12 cellular contexts compared by ENCODE assay signal in the genomic region with DNA sequence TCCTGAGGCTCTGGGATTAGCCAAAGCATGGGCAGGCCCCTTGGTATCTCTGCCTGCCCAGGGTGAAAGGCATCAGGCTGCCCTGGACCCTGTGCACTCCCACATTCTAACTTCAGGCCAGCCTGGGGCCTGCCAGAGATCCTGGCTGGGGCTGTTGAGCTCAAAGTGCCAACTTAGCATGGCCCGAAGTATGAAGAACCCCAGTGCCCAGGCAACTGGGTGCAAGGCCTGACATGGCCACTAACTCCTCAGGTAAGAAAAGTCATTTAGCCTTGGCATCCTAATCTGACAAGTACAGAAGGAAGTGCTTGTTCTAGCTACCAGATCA. TPM values are rescaled to one million over a fixed set of nuclear protein-coding genes. Genes with fewer than 3 reads are reported as not detected.
DNase-seq lines count a peak whose midpoint lies in the region; ATAC-seq and TF ChIP-seq lines count a peak whose summit lies in the region.
"Had no signal": no experiment of that assay in that cellular context is flagged by ENCODE, and none has a peak within 500 bp of the region (broad histone marks: within the 10 kb centered on the region; RNA-seq: fewer than 3 reads in every experiment).

No MANE protein-coding gene starts in this region.

- peaks cover 3% of the 10 kb centered on the region for H4K20me1 ChIP-seq in IMR-90 (ENCODE audit: insufficient read depth, low read length)

- no peak overlapping the region for H3K9ac ChIP-seq in IMR-90 (ENCODE audit: low read depth, low read length)

- peaks cover 14% of the 10 kb centered on the region; the same call in 1 of the 2 replicates for H3K9me1 ChIP-seq in IMR-90 (ENCODE audit: insufficient read depth, low read length)

- H3K36me3 ChIP-seq in IMR-90 (ENCODE audit: control insufficient read depth, insufficient read depth, low read length) (peaks cover 5% of the 10 kb centered on the region; the same call in 1 of the 2 replicates), spleen (peaks cover 0 to 63% (median 10%) of the 10 kb centered on the region in 6 donors), mucosa of descending colon (ENCODE audit: low read depth) (no peaks in the 10 kb centered on the region)

- peak overlapping the region; percentile 67 for H2AK9ac ChIP-seq in IMR-90 (replicated peaks; ENCODE audit: low read depth, low read length, poor library complexity)

- H2AFZ ChIP-seq in IMR-90 (replicated peaks; ENCODE audit: low read length, poor library complexity) = peak overlapping the region; percentile 69

- no peaks in the 10 kb centered on the region for H3K27me3 Mint-ChIP-seq in activated naive CD8-positive, alpha-beta T cell treated with anti-CD3 and anti-CD28 coated beads for 36 hours
- peaks cover 8% of the 10 kb centered on the region for H3K27me3 Mint-ChIP-seq in endothelial cell (ENCODE audit: unreplicated experiment)

- H2AK5ac ChIP-seq in IMR-90 (ENCODE audit: low read depth, low read length) = no peak overlapping the region; the same call in 1 of the 2 replicates

- no peak for TF ChIP-seq RAD21 in IMR-90 (IDR thresholded peaks at IDR 0.05; ENCODE audit: low read length)

- H3K4ac ChIP-seq in IMR-90 (ENCODE audit: low read depth, low read length) = peak overlapping the region; percentile 41

- no peak overlapping the region for H2BK15ac ChIP-seq in IMR-90 (ENCODE audit: low read depth, low read length)

- H3K27me3 ChIP-seq in IMR-90 (ENCODE audit: control insufficient read depth, insufficient read depth, low read length) = no peaks in the 10 kb centered on the region
- no peaks in the 10 kb centered on the region for H3K27me3 ChIP-seq in layer of hippocampus (ENCODE audit: control insufficient read depth, insufficient read depth, low read length)
- no peaks in the 10 kb centered on the region for H3K27me3 ChIP-seq in spleen (replicated peaks in 1 of 7)

- no peak for ATAC-seq in IMR-90 (ENCODE audit: low read depth)
- ATAC-seq in mucosa of descending colon = no peak

- H4K91ac ChIP-seq in IMR-90 (ENCODE audit: insufficient read depth, low read depth, low read length) = 0 out of 2 replicates have a peak overlapping the region, but pooled peaks have one; percentile 16

- 0 out of 2 replicates have a peak overlapping the region, but pooled peaks have one; percentile 14 for H3K14ac ChIP-seq in IMR-90 (replicated peaks; ENCODE audit: low read depth, low read length)

- H3K4me1 Mint-ChIP-seq in activated naive CD8-positive, alpha-beta T cell treated with anti-CD3 and anti-CD28 coated beads for 36 hours = peaks cover 76% of the 10 kb centered on the region
- H3K4me1 Mint-ChIP-seq in endothelial cell (ENCODE audit: unreplicated experiment) = peaks cover 20% of the 10 kb centered on the region

- DNase-seq in IMR-90 = no peak
- DNase-seq in activated naive CD8-positive, alpha-beta T cell treated with anti-CD3 and anti-CD28 coated beads for 36 hours = no peak
- DNase-seq in spleen = peak; percentile 64
- no peak for DNase-seq in endothelial cell (ENCODE audit: low spot score)
- DNase-seq in NCI-H1092 treated with DMSO at 0.1 percent for 48 hours (lab: John Stamatoyannopoulos, UW) = no peak
- no peak for DNase-seq in mucosa of descending colon
- no peak for DNase-seq in stimulated activated CD4-positive, alpha-beta T cell treated with anti-CD3 and anti-CD28 coated beads, Interleukin-15, amount 100 ng/mL, for 24 hours
- DNase-seq: DMS79; GOT3; mesendoderm; stimulated activated CD4-positive, alpha-beta T cell treated with anti-CD3 and anti-CD28 coated beads, Interleukin-4, amount 100 ng/mL, for 4 hours had no signal

- peaks cover 23% of the 10 kb centered on the region for H3K36me3 Mint-ChIP-seq in activated naive CD8-positive, alpha-beta T cell treated with anti-CD3 and anti-CD28 coated beads for 36 hours
- H3K36me3 Mint-ChIP-seq in endothelial cell (ENCODE audit: low read depth, unreplicated experiment) = peaks cover 29% of the 10 kb centered on the region

- no peak overlapping the region; the same call in 1 of the 2 replicates for H4K5ac ChIP-seq in IMR-90 (ENCODE audit: low read depth, low read length)

- no TSS peak for BruUV-seq in IMR-90 (replicated peaks; lab: Mats Ljungman, UMichigan)

- no peaks in the 10 kb centered on the region for H3K9me3 ChIP-seq in IMR-90 (ENCODE audit: control insufficient read depth, insufficient read depth, low read length)
- no peaks in the 10 kb centered on the region for H3K9me3 ChIP-seq in spleen
- H3K9me3 ChIP-seq in mucosa of descending colon = no peaks in the 10 kb centered on the region

- 100% methylated on average over 1 of the region's 1 CpG; no CpG with 5 or more reads in 1 of the 2 experiments for WGBS in IMR-90 (ENCODE audit: extremely low coverage in 2 of 2, insufficient read length in 1 of 2), 2 experiments
- WGBS in spleen, 5 donors = 67 to 83% (median 80%) methylated on average over 1 of the region's 1 CpG

- no peak overlapping the region for H3K4me3 Mint-ChIP-seq in activated naive CD8-positive, alpha-beta T cell treated with anti-CD3 and anti-CD28 coated beads for 36 hours
- H3K4me3 Mint-ChIP-seq in endothelial cell (ENCODE audit: unreplicated experiment) = no peak overlapping the region

- H2BK120ac ChIP-seq in IMR-90 (ENCODE audit: low read depth, low read length) = no peak overlapping the region

- in situ Hi-C loops in IMR-90 (cut with MboI; ENCODE audit: low sequenced_read_pairs) = no loop called here

- no peak overlapping the region for H3K23ac ChIP-seq in IMR-90 (ENCODE audit: low read depth, low read length)

- POLR2A ChIA-PET in IMR-90 (lab: Charles Lee; ENCODE audit: unreplicated experiment) = no interaction called here

- H3K27ac Mint-ChIP-seq in activated naive CD8-positive, alpha-beta T cell treated with anti-CD3 and anti-CD28 coated beads for 36 hours = peak overlapping the region; percentile 74
- no peak overlapping the region for H3K27ac Mint-ChIP-seq in endothelial cell (ENCODE audit: unreplicated experiment)

- H3K27ac ChIP-seq in IMR-90 (ENCODE audit: insufficient read depth, low read length) (no peak overlapping the region), layer of hippocampus (ENCODE audit: low read depth, low read length) (peak overlapping the region; percentile 95), spleen (peak overlapping the region; percentile 74 to 95 (median 88))

- no peaks in the 10 kb centered on the region for H3K9me3 Mint-ChIP-seq in activated naive CD8-positive, alpha-beta T cell treated with anti-CD3 and anti-CD28 coated beads for 36 hours
- H3K9me3 Mint-ChIP-seq in endothelial cell (ENCODE audit: unreplicated experiment) = no peaks in the 10 kb centered on the region

- no peak overlapping the region for H2BK5ac ChIP-seq in IMR-90 (ENCODE audit: low read depth, low read length, poor library complexity, severe bottlenecking)

- peak overlapping the region in 1 of 2 experiments; percentile 27; a peak in 1 of 4 replicates for H4K8ac ChIP-seq in IMR-90 (ENCODE audit: low read depth in 2 of 2, low read length in 2 of 2)

- no peak overlapping the region for H2BK20ac ChIP-seq in IMR-90 (ENCODE audit: low read depth, low read length)

- dilution Hi-C loops in IMR-90 (cut with HindIII; ENCODE audit: low sequenced_read_pairs, unreplicated experiment) = no loop called here

- H3K4me1 ChIP-seq in IMR-90 (ENCODE audit: control insufficient read depth, insufficient read depth, low read length) = peaks cover 17% of the 10 kb centered on the region
- H3K4me1 ChIP-seq in spleen = peaks cover 89 to 100% (median 100%) of the 10 kb centered on the region in 6 donors
- peaks cover 30% of the 10 kb centered on the region for H3K4me1 ChIP-seq in mucosa of descending colon (ENCODE audit: low read depth)

- 0 out of 4 replicates have a peak, but pooled peaks cover 0 to 6% of the 10 kb centered on the region in 2 experiments for H3K79me1 ChIP-seq in IMR-90 (ENCODE audit: low read depth in 1 of 2, low read length in 2 of 2)

- no peak for TF ChIP-seq CTCF in IMR-90 (conservative IDR thresholded peaks at IDR 0.05; ENCODE audit: low read depth, low read length)
- no peak for TF ChIP-seq CTCF in spleen (IDR thresholded peaks at IDR 0.05 in 8 of 11, conservative IDR thresholded peaks at IDR 0.05 in 3 of 11)
- TF ChIP-seq CTCF in endothelial cell (IDR thresholded peaks at IDR 0.05; ENCODE audit: unreplicated experiment) = no peak
- no peak for TF ChIP-seq CTCF in mucosa of descending colon (IDR thresholded peaks at IDR 0.05)

- no peak overlapping the region for H3K4me3 ChIP-seq in IMR-90 (ENCODE audit: insufficient read depth, low read depth, low read length)
- H3K4me3 ChIP-seq in spleen = peak overlapping the region in 1 of 8 donors; percentile 16
- H3K4me3 ChIP-seq in mucosa of descending colon = no peak overlapping the region

- H3K4me2 ChIP-seq in IMR-90 (ENCODE audit: low read depth, low read length) = no peak overlapping the region

- intact Hi-C loops in IMR-90 (cut with micrococcal nuclease) = loop anchor here (5.0 kb wide), 1 partner anchor 41 kb away; a partner anchor contains a TSS
- intact Hi-C loops in spleen (cut with DNase I; ENCODE audit: low total_unique reads) = no loop called here
- intact Hi-C loops in mucosa of descending colon (cut with DNase I, micrococcal nuclease) = no loop called here

- TF ChIP-seq POLR2A in IMR-90 (IDR thresholded peaks at IDR 0.05; ENCODE audit: low read depth, low read length) (no peak), spleen (IDR thresholded peaks at IDR 0.05) (no peak)

- CTCF ChIA-PET in IMR-90 (lab: Yijun Ruan, JAX) = interaction anchor here (1.5 kb wide), 1 partner anchor 40 kb away, joined by 3 read pairs; no protein-coding TSS in a partner anchor

- H3K18ac ChIP-seq in IMR-90 (ENCODE audit: low read depth, low read length) = no peak overlapping the region

- H3K56ac ChIP-seq in IMR-90 (ENCODE audit: extremely low read depth, insufficient read depth, low read length) = no peak overlapping the region

TF ChIP-seq in IMR-90, 13 proteins besides CTCF, POLR2A, EP300 and RAD21 (continues in another document):
- TF ChIP-seq, protein P1, sequence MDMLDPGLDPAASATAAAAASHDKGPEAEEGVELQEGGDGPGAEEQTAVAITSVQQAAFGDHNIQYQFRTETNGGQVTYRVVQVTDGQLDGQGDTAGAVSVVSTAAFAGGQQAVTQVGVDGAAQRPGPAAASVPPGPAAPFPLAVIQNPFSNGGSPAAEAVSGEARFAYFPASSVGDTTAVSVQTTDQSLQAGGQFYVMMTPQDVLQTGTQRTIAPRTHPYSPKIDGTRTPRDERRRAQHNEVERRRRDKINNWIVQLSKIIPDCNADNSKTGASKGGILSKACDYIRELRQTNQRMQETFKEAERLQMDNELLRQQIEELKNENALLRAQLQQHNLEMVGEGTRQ (IDR thresholded peaks at IDR 0.05; ENCODE audit: low read depth, low read length) = no peak
- no peak for TF ChIP-seq SMC3 (IDR thresholded peaks at IDR 0.05; ENCODE audit: low read depth, low read length)

RNA-seq across cellular contexts. Expression of a gene that starts 43.2 kb away (rescaled TPM):
- total RNA-seq in IMR-90 (2012; rRNA removed) (5.3 and 5.7 TPM in 2 replicates), spleen (10 to 100 TPM; 43.8 to 94.0 (median 68.9) TPM), endothelial cell (ENCODE audit: unreplicated experiment) (21.0 TPM), mucosa of descending colon (10 to 100 TPM; 37.2 to 48.0 (median 44.2) TPM)
- polyA plus RNA-seq in IMR-90 (2012; rRNA removed) (3.8 and 5.0 TPM in 2 replicates), spleen (10 to 100 TPM; 13.3 to 35.2 (median 20.0) TPM)
- polyA plus RNA-seq in IMR-90 (2012; cell fraction: cytosol; rRNA removed) = 2.5 and 4.1 TPM in 2 replicates
- 7.0 and 12.4 TPM in 2 replicates for polyA plus RNA-seq in IMR-90 (2012; cell fraction: nucleus; rRNA removed; ENCODE audit: low replicate concordance)
- total RNA-seq in activated naive CD8-positive, alpha-beta T cell treated with anti-CD3 and anti-CD28 coated beads for 36 hours = 1 to 10 TPM; 8.7 to 9.6 TPM
